Comparison of ENCODE assay signal across 8 cellular contexts in genomic region chr14:73058224-73058922, GRCh38. TPM values are rescaled to one million over a fixed set of nuclear protein-coding genes. Genes with fewer than 3 reads are reported as not detected.
DNase-seq lines count a peak whose midpoint lies in the region; ATAC-seq and TF ChIP-seq lines count a peak whose summit lies in the region.

Gene RBM25 (plus strand): TSS chr14:73058534. CDS start chr14:73071642, 13,108 bp downstream.

- in situ Hi-C loops in KBM-7 (cut with MboI; ENCODE audit: low pct_unique_long_range_greater_than_20kb, low sequenced_read_pairs), result no loop called here

- H3K36me3 ChIP-seq in PC-3 (ENCODE audit: low read depth, low read length), result peaks cover 27% of the 10 kb centered on the region; the same call in 1 of the 2 replicates
- H3K36me3 ChIP-seq in mucosa of descending colon (ENCODE audit: low read depth), result no peaks in the 10 kb centered on the region

- POLR2A ChIA-PET in PC-3 (lab: Charles Lee; ENCODE audit: unreplicated experiment), result interaction anchor here (0.5 to 2.7 kb wide), 11 partner anchors 11 to 232 kb away, joined by 3 to 30 read pairs (median 4); partner anchors contain the start of genes DPF3 and ZFYVE1

- H2AFZ ChIP-seq in PC-3 (ENCODE audit: low read length), result peak within 1 kb of the TSS; percentile 84

- H3K27ac ChIP-seq in PC-3 (ENCODE audit: low read length), result peak within 1 kb of the TSS; percentile 78

- no peaks in the 10 kb centered on the region for H3K9me3 ChIP-seq in PC-3 (ENCODE audit: low read length)
- H3K9me3 ChIP-seq in mucosa of descending colon, result no peaks in the 10 kb centered on the region

- peak within 1 kb of the TSS; percentile 97 for H3K9ac ChIP-seq in PC-3 (ENCODE audit: low read length)

- intact Hi-C loops in PC-3 (cut with micrococcal nuclease), result loop anchor here (1.0 to 5.0 kb wide), 5 partner anchors 31 to 180 kb away; partner anchors contain the start of genes DCAF4 and ZFYVE1
- intact Hi-C loops in mucosa of descending colon (cut with DNase I, micrococcal nuclease), result no loop called here

- BruUV-seq in PC-3 (replicated peaks; lab: Mats Ljungman, UMichigan), result no TSS peak

- DNase-seq in DMS53 treated with DMSO at 0.1 percent for 48 hours (lab: John Stamatoyannopoulos, UW; ENCODE audit: unreplicated experiment) (peak; percentile 93), KBM-7 (peak; percentile 98), PC-3 (peak; percentile 99), activated T-cell treated with anti-CD3 and anti-CD28 coated beads for 48 hours (ENCODE audit: low read depth) (peak; percentile 92), epithelial cell of proximal tubule (ENCODE audit: low read depth) (peak; percentile 97), mucosa of descending colon (peak; percentile 95 to 98 (median 97))
- DNase-seq in stimulated activated CD8-positive, alpha-beta memory T cell treated with anti-CD3 and anti-CD28 coated beads, Interleukin-4, amount 100 ng/mL, for 24 hours (ENCODE audit: low read depth), result peak; percentile 89

- H3K4me2 ChIP-seq in PC-3 (ENCODE audit: low read length), result peak within 1 kb of the TSS; percentile 81

- H3K79me2 ChIP-seq in PC-3 (ENCODE audit: low read length), result peaks cover 54% of the 10 kb centered on the region

- no peaks in the 10 kb centered on the region for H3K27me3 ChIP-seq in PC-3 (ENCODE audit: low read length)

- peaks cover 45% of the 10 kb centered on the region for H4K20me1 ChIP-seq in PC-3 (ENCODE audit: low read length)

- CTCF ChIA-PET in PC-3 (lab: Charles Lee), result interaction anchor here (0.6 to 2.1 kb wide), 4 partner anchors 31 to 140 kb away, joined by 3 to 8 read pairs (median 4); partner anchors contain the start of gene ZFYVE1

- H3K4me3 ChIP-seq in PC-3 (ENCODE audit: low read length) (peak within 1 kb of the TSS; percentile 86), epithelial cell of proximal tubule (ENCODE audit: low read depth, low read length) (peak within 1 kb of the TSS; percentile 87), mucosa of descending colon (peak within 1 kb of the TSS; percentile 90)

- peak; percentile 89 for ATAC-seq in GM21723 (IDR thresholded peaks at IDR 0.05; ENCODE audit: unreplicated experiment)
- ATAC-seq in PC-3, result peak; percentile 94
- peak; percentile 99 for ATAC-seq in mucosa of descending colon

- H3F3A ChIP-seq in PC-3 (ENCODE audit: low read length, unreplicated experiment), result no peaks in the 10 kb centered on the region

- H3K9me2 ChIP-seq in PC-3 (replicated peaks; ENCODE audit: low read length), result no peaks in the 10 kb centered on the region

- TF ChIP-seq CTCF in PC-3 (conservative IDR thresholded peaks at IDR 0.05; ENCODE audit: low read depth, low read length) (no peak; the same call in 1 of the 2 replicates), epithelial cell of proximal tubule (conservative IDR thresholded peaks at IDR 0.05; ENCODE audit: low read depth, low read length) (peak; percentile 3), mucosa of descending colon (IDR thresholded peaks at IDR 0.05) (no peak)

- peaks cover 22% of the 10 kb centered on the region for H3K4me1 ChIP-seq in PC-3 (ENCODE audit: insufficient read depth, low read length)
- H3K4me1 ChIP-seq in mucosa of descending colon (ENCODE audit: low read depth), result peaks cover 10% of the 10 kb centered on the region

RNA-seq across cellular contexts. Expression of gene RBM25, which starts in this region (rescaled TPM):
- total RNA-seq in PC-3 (2014; rRNA removed), result 53.2 and 64.7 TPM in 2 replicates
- 29.2 and 47.3 TPM in 2 replicates for total RNA-seq in epithelial cell of proximal tubule
- total RNA-seq in mucosa of descending colon, result 10 to 100 TPM; 66.0 to 68.7 (median 66.2) TPM

Comparison
In these comparisons a context has a peak if more than half of its experiments do, and no peak if none do; other contexts are left out.
1. Peak in every context shown above with its lines: DNase-seq, ATAC-seq, H3K4me3 ChIP-seq and H3K27ac ChIP-seq.